In the genomic region with DNA sequence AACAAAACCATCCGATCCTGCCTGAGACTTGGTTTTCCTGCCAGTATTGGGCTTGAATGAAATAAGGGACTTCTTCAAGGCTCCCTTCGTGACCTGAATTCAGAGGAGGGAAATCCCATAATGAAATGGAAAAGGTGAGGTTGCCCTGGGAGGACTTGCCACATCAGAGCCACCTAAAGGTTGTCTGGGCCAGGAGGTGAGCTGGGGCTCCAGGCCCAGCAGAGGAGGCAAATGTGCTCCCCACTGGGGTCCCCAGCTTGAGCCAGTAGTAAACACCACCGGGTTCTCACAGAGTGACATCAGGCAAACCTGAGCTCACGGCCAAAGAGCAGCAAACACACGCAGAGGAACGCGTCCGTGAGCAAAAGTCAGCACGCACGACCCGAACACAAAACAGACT, we compare ENCODE assay signal across 36 cellular contexts. TPM values are rescaled to one million over a fixed set of nuclear protein-coding genes. Genes with fewer than 3 reads are reported as not detected.
DNase-seq lines count a peak whose midpoint lies in the region; ATAC-seq, FAIRE-seq and TF ChIP-seq lines count a peak whose summit lies in the region.
"Had no signal": no experiment of that assay in that cellular context is flagged by ENCODE, and none has a peak within 500 bp of the region (broad histone marks: within the 10 kb centered on the region; RNA-seq: fewer than 3 reads in every experiment).

No MANE protein-coding gene starts in this region.

- H3K9ac ChIP-seq in H1 (replicated peaks in 1 of 4; ENCODE audit: extremely low read depth in 1 of 4, low read depth in 3 of 4, low read length in 3 of 4), result no peak overlapping the region
- H3K9ac ChIP-seq: BLaER1; BLaER1 treated with 17β-estradiol and CSF1 and Interleukin-3, amounts not matched to agents 10 nM and 100 nM had no signal

- ATAC-seq in activated naive CD8-positive, alpha-beta T cell treated with anti-CD3 and anti-CD28 coated beads, Interleukin-2, amount 50 U/mL, for 24 hours, result peak; percentile 84
- ATAC-seq in stimulated activated naive CD8-positive, alpha-beta T cell treated with anti-CD3 and anti-CD28 coated beads, Interleukin-15, Interleukin-2, amounts not matched to agents 100 U/mL and 50 U/mL, for 24 hours, result peak; percentile 80
- no peak for ATAC-seq in stimulated activated naive CD8-positive, alpha-beta T cell treated with anti-CD3 and anti-CD28 coated beads, Interleukin-15, amount 100 ng/mL, for 72 hours
- no peak for ATAC-seq in GM23338
- ATAC-seq: A549; CD8-positive, alpha-beta T cell had no signal

- no peak overlapping the region for H4K91ac ChIP-seq in H1 (replicated peaks; ENCODE audit: insufficient read length, low read length)

- 93% methylated on average over 11 of the region's 11 CpGs; no CpG with 5 or more reads in 1 of the 2 experiments for WGBS in H1 (ENCODE audit: extremely low coverage in 1 of 2, insufficient coverage in 1 of 2, insufficient read length in 1 of 2, insufficient replicate concordance in 2 of 2, low coverage in 1 of 2, low lambda C conversion rate in 2 of 2, missing lambda C conversion rate in 1 of 2), 2 experiments

- no peaks in the 10 kb centered on the region for H3K9me2 ChIP-seq in GM23338 (ENCODE audit: insufficient read depth)

- H4K8ac ChIP-seq in H1 (ENCODE audit: extremely low read depth, insufficient read depth, low read length), result peak overlapping the region; percentile 25; the same call in 1 of the 2 replicates

- TF ChIP-seq CTCF in GM23338 (conservative IDR thresholded peaks at IDR 0.05; ENCODE audit: low read depth in 2 of 2) (no peak), H1 (IDR thresholded peaks at IDR 0.05; ENCODE audit: control extremely low read depth in 1 of 3, insufficient read depth in 1 of 3, low read depth in 1 of 3, low read length in 3 of 3) (no peak)

- POLR2A ChIA-PET in H1 (lab: Charles Lee; ENCODE audit: partially characterized antibody), result no interaction called here

- no peak overlapping the region for H2BK20ac ChIP-seq in H1 (ENCODE audit: low read length)

- H4K5ac ChIP-seq in H1 (ENCODE audit: insufficient read length, low read depth, low read length), result no peak overlapping the region

- DNase-seq in activated naive CD8-positive, alpha-beta T cell treated with anti-CD3 and anti-CD28 coated beads, Interleukin-2, amount 50 U/mL, for 24 hours, result no peak
- no peak for DNase-seq in activated naive CD8-positive, alpha-beta T cell treated with anti-CD3 and anti-CD28 coated beads for 36 hours
- DNase-seq in stimulated activated naive CD8-positive, alpha-beta T cell treated with anti-CD3 and anti-CD28 coated beads, Interleukin-15, Interleukin-2, amounts not matched to agents 100 U/mL and 50 U/mL, for 24 hours, result no peak
- no peak for DNase-seq in stimulated activated naive CD8-positive, alpha-beta T cell treated with anti-CD3 and anti-CD28 coated beads, Interleukin-15, amount 100 ng/mL, for 72 hours
- DNase-seq in GM23338 (ENCODE audit: low spot score), result no peak
- DNase-seq in H1 (ENCODE audit: low read depth in 1 of 2, low spot score in 2 of 2), result no peak
- no peak for DNase-seq in HK-2 (ENCODE audit: unreplicated experiment)
- DNase-seq in stimulated activated naive CD4-positive, alpha-beta T cell treated with Interleukin-2 at 50 U/mL for 16 hours (lab: John Stamatoyannopoulos, UW), result no peak
- DNase-seq: 8988T; ACHN; AML-193; BE2C; C1 segment of cervical spinal cord; Caco-2; Calu3; CD4-positive, alpha-beta memory T cell; CD4-positive, alpha-beta T cell; CD4-positive, CD25-positive, alpha-beta regulatory T cell; CD8-positive, alpha-beta memory T cell; CD8-positive, alpha-beta T cell; COR-L47; DMS 273 treated with DMSO at 0.1 percent for 48 hours; DMS153; DMS53; DMS79; DMS79 treated with DMSO at 0.1 percent for 48 hours; DND-41; EL had no signal

- H3K14ac ChIP-seq in H1 (ENCODE audit: insufficient read length), result no peak overlapping the region

- H3K4me2 ChIP-seq in GM23338 (no peak overlapping the region), H1 (ENCODE audit: insufficient read depth in 1 of 2, low read depth in 2 of 2, low read length in 2 of 2) (no peak overlapping the region)
- H3K4me2 ChIP-seq: A549; BLaER1; BLaER1 treated with 17β-estradiol and CSF1 and Interleukin-3, amounts not matched to agents 10 nM and 100 nM had no signal

- H4K20me1 ChIP-seq in GM23338 (replicated peaks; ENCODE audit: insufficient read depth) (no peaks in the 10 kb centered on the region), H1 (replicated peaks in 1 of 2; ENCODE audit: control insufficient read depth in 1 of 2, insufficient read depth in 2 of 2, low read length in 2 of 2) (no peaks in the 10 kb centered on the region)
- H4K20me1 ChIP-seq: BLaER1; BLaER1 treated with 17β-estradiol and CSF1 and Interleukin-3, amounts not matched to agents 10 nM and 100 nM had no signal

- no peak overlapping the region for H2BK5ac ChIP-seq in H1 (ENCODE audit: low read depth, low read length)

- H2AFZ ChIP-seq in GM23338, result peak overlapping the region; percentile 78; the same call in 1 of the 2 replicates
- H2AFZ ChIP-seq in H1 (ENCODE audit: low read length), result no peak overlapping the region

- no peak for FAIRE-seq in H1 (lab: Jason Lieb, UNC)
- FAIRE-seq: A204.1, A549 had no signal

- no peak overlapping the region for H3K27ac Mint-ChIP-seq in activated naive CD8-positive, alpha-beta T cell treated with anti-CD3 and anti-CD28 coated beads, Interleukin-2, amount 50 U/mL, for 24 hours
- no peak overlapping the region for H3K27ac Mint-ChIP-seq in activated naive CD8-positive, alpha-beta T cell treated with anti-CD3 and anti-CD28 coated beads for 36 hours
- H3K27ac Mint-ChIP-seq in stimulated activated naive CD8-positive, alpha-beta T cell treated with anti-CD3 and anti-CD28 coated beads, Interleukin-15, amount 100 ng/mL, for 72 hours, result peak overlapping the region in 1 of 2 donors; percentile 42
- H3K27ac Mint-ChIP-seq in GM23338, result no peak overlapping the region
- H3K27ac Mint-ChIP-seq: B cell; CD14-positive monocyte; CD4-positive, alpha-beta memory T cell; CD4-positive, alpha-beta T cell; CD4-positive, CD25-positive, alpha-beta regulatory T cell; CD8-positive, alpha-beta memory T cell; CD8-positive, alpha-beta T cell had no signal

- no peak overlapping the region for H2AK5ac ChIP-seq in H1 (ENCODE audit: low read depth, low read length)

- peaks cover 11% of the 10 kb centered on the region for H3K4me1 Mint-ChIP-seq in activated naive CD8-positive, alpha-beta T cell treated with anti-CD3 and anti-CD28 coated beads, Interleukin-2, amount 50 U/mL, for 24 hours
- H3K4me1 Mint-ChIP-seq in activated naive CD8-positive, alpha-beta T cell treated with anti-CD3 and anti-CD28 coated beads for 36 hours, result peaks cover 4% of the 10 kb centered on the region
- H3K4me1 Mint-ChIP-seq in stimulated activated naive CD8-positive, alpha-beta T cell treated with anti-CD3 and anti-CD28 coated beads, Interleukin-15, amount 100 ng/mL, for 72 hours, result peaks cover 9% of the 10 kb centered on the region
- no peaks in the 10 kb centered on the region; the same call in 2 of the 3 replicates for H3K4me1 Mint-ChIP-seq in GM23338
- H3K4me1 Mint-ChIP-seq: B cell; CD4-positive, alpha-beta memory T cell; CD4-positive, CD25-positive, alpha-beta regulatory T cell; CD8-positive, alpha-beta memory T cell had no signal

- H3K36me3 ChIP-seq in GM23338 (ENCODE audit: insufficient read depth) (no peaks in the 10 kb centered on the region), H1 (ENCODE audit: control insufficient read depth in 2 of 4, insufficient read depth in 4 of 4, low read length in 3 of 4) (no peaks in the 10 kb centered on the region; a peak in 1 of 8 replicates)
- H3K36me3 ChIP-seq: BE2C, BLaER1 had no signal

- H3K36me3 Mint-ChIP-seq in activated naive CD8-positive, alpha-beta T cell treated with anti-CD3 and anti-CD28 coated beads, Interleukin-2, amount 50 U/mL, for 24 hours (ENCODE audit: low read depth), result no peaks in the 10 kb centered on the region
- no peaks in the 10 kb centered on the region for H3K36me3 Mint-ChIP-seq in activated naive CD8-positive, alpha-beta T cell treated with anti-CD3 and anti-CD28 coated beads for 36 hours
- H3K36me3 Mint-ChIP-seq in GM23338 (ENCODE audit: low read depth), result no peaks in the 10 kb centered on the region
- H3K36me3 Mint-ChIP-seq: CD14-positive monocyte; CD4-positive, alpha-beta memory T cell; CD4-positive, CD25-positive, alpha-beta regulatory T cell; CD8-positive, alpha-beta T cell had no signal

- no peak for TF ChIP-seq RAD21 in H1 (IDR thresholded peaks at IDR 0.05 in 1 of 2, conservative IDR thresholded peaks at IDR 0.05 in 1 of 2; ENCODE audit: low read depth in 2 of 2, low read length in 2 of 2)

- no peak overlapping the region for H3K56ac ChIP-seq in H1 (replicated peaks; ENCODE audit: insufficient read length, low read depth, low read length)

- no peak overlapping the region for H2BK15ac ChIP-seq in H1 (ENCODE audit: low read length)

- H3K18ac ChIP-seq in H1 (ENCODE audit: extremely low read depth, low read length), result no peak overlapping the region

- H3K9me3 Mint-ChIP-seq in activated naive CD8-positive, alpha-beta T cell treated with anti-CD3 and anti-CD28 coated beads, Interleukin-2, amount 50 U/mL, for 24 hours, result peaks cover 4% of the 10 kb centered on the region
- peaks cover 3% of the 10 kb centered on the region for H3K9me3 Mint-ChIP-seq in activated naive CD8-positive, alpha-beta T cell treated with anti-CD3 and anti-CD28 coated beads for 36 hours
- H3K9me3 Mint-ChIP-seq in stimulated activated naive CD8-positive, alpha-beta T cell treated with anti-CD3 and anti-CD28 coated beads, Interleukin-15, amount 100 ng/mL, for 72 hours, result peaks cover 0 to 6% of the 10 kb centered on the region in 2 donors
- H3K9me3 Mint-ChIP-seq in GM23338, result no peaks in the 10 kb centered on the region; the same call in 2 of the 3 replicates
- H3K9me3 Mint-ChIP-seq: CD4-positive, alpha-beta T cell had no signal

- H3K79me2 ChIP-seq in GM23338 (replicated peaks; ENCODE audit: insufficient read depth) (no peaks in the 10 kb centered on the region), H1 (ENCODE audit: control insufficient read depth in 1 of 2, insufficient read depth in 2 of 2, low read length in 2 of 2) (no peaks in the 10 kb centered on the region)

- H3K4me3 Mint-ChIP-seq in activated naive CD8-positive, alpha-beta T cell treated with anti-CD3 and anti-CD28 coated beads, Interleukin-2, amount 50 U/mL, for 24 hours, result no peak overlapping the region
- no peak overlapping the region for H3K4me3 Mint-ChIP-seq in activated naive CD8-positive, alpha-beta T cell treated with anti-CD3 and anti-CD28 coated beads for 36 hours
- no peak overlapping the region for H3K4me3 Mint-ChIP-seq in stimulated activated naive CD8-positive, alpha-beta T cell treated with anti-CD3 and anti-CD28 coated beads, Interleukin-15, amount 100 ng/mL, for 72 hours
- no peak overlapping the region for H3K4me3 Mint-ChIP-seq in GM23338
- H3K4me3 Mint-ChIP-seq: B cell; CD14-positive monocyte; CD4-positive, alpha-beta memory T cell; CD4-positive, alpha-beta T cell; CD4-positive, CD25-positive, alpha-beta regulatory T cell; CD8-positive, alpha-beta memory T cell; CD8-positive, alpha-beta T cell had no signal

- H3K4me3 ChIP-seq in GM23338 (no peak overlapping the region), H1 (ENCODE audit: extremely low read depth in 1 of 4, insufficient read depth in 2 of 4, low read depth in 3 of 4, low read length in 4 of 4) (no peak overlapping the region)
- H3K4me3 ChIP-seq: A549; BLaER1; BLaER1 treated with 17β-estradiol and CSF1 and Interleukin-3, amounts not matched to agents 10 nM and 100 nM had no signal

- H3K79me1 ChIP-seq in H1 (ENCODE audit: low read depth, low read length), result no peaks in the 10 kb centered on the region

- H3K9me3 ChIP-seq in H1 (ENCODE audit: insufficient read depth in 2 of 2, low read depth in 1 of 2, low read length in 1 of 2), result 0 out of 4 replicates have a peak, but pooled peaks cover 0 to 2% of the 10 kb centered on the region in 2 experiments
- H3K9me3 ChIP-seq: A549, BE2C, Caco-2 had no signal

- no peak overlapping the region for H2BK12ac ChIP-seq in H1 (ENCODE audit: low read depth, low read length)

- no peak for TF ChIP-seq EP300 in H1 (IDR thresholded peaks at IDR 0.05; ENCODE audit: borderline replicate concordance in 1 of 2, low read depth in 2 of 2, low read length in 2 of 2)

- H2BK120ac ChIP-seq in H1 (replicated peaks; ENCODE audit: low read depth, low read length), result no peak overlapping the region

- H3K4me1 ChIP-seq in GM23338 (ENCODE audit: insufficient read depth), result no peaks in the 10 kb centered on the region
- no peaks in the 10 kb centered on the region for H3K4me1 ChIP-seq in H1 (replicated peaks in 1 of 4; ENCODE audit: control insufficient read depth in 3 of 4, insufficient read depth in 4 of 4, low read length in 3 of 4)
- H3K4me1 ChIP-seq: A549, BE2C, BLaER1, Caco-2 had no signal

- H3K27ac ChIP-seq in GM23338 (ENCODE audit: low read depth), result no peak overlapping the region
- H3K27ac ChIP-seq in H1 (ENCODE audit: low read depth, low read length), result no peak overlapping the region
- H3K27ac ChIP-seq: 22Rv1; A549; BLaER1; BLaER1 treated with 17β-estradiol and CSF1 and Interleukin-3, amounts not matched to agents 10 nM and 100 nM; C4-2B had no signal

- no peak overlapping the region for H3K23ac ChIP-seq in H1 (ENCODE audit: insufficient read length)

- H3F3A ChIP-seq in GM23338 (replicated peaks; ENCODE audit: low read depth), result no peaks in the 10 kb centered on the region

- H3K4ac ChIP-seq in H1 (replicated peaks; ENCODE audit: insufficient read length, low read depth, low read length), result no peak overlapping the region

- no peaks in the 10 kb centered on the region for H3K23me2 ChIP-seq in H1 (ENCODE audit: low read depth, low read length)

- H3K27me3 ChIP-seq in GM23338 (ENCODE audit: insufficient read depth) (no peaks in the 10 kb centered on the region), H1 (replicated peaks in 1 of 4; ENCODE audit: control insufficient read depth in 3 of 4, extremely low read depth in 1 of 4, insufficient read depth in 3 of 4, low read length in 3 of 4) (no peaks in the 10 kb centered on the region)
- H3K27me3 ChIP-seq: BLaER1; BLaER1 treated with 17β-estradiol and CSF1 and Interleukin-3, amounts not matched to agents 10 nM and 100 nM had no signal

- peaks cover 10% of the 10 kb centered on the region for H3K27me3 Mint-ChIP-seq in activated naive CD8-positive, alpha-beta T cell treated with anti-CD3 and anti-CD28 coated beads, Interleukin-2, amount 50 U/mL, for 24 hours
- H3K27me3 Mint-ChIP-seq in activated naive CD8-positive, alpha-beta T cell treated with anti-CD3 and anti-CD28 coated beads for 36 hours, result no peaks in the 10 kb centered on the region
- no peaks in the 10 kb centered on the region for H3K27me3 Mint-ChIP-seq in stimulated activated naive CD8-positive, alpha-beta T cell treated with anti-CD3 and anti-CD28 coated beads, Interleukin-15, amount 100 ng/mL, for 72 hours
- H3K27me3 Mint-ChIP-seq in GM23338 (ENCODE audit: insufficient read depth, low read depth, poor library complexity), result peaks cover 4% of the 10 kb centered on the region
- H3K27me3 Mint-ChIP-seq: CD4-positive, alpha-beta T cell had no signal

- CTCF ChIA-PET in H1 (lab: Charles Lee; ENCODE audit: partially characterized antibody), result no interaction called here

- no peak for TF ChIP-seq POLR2A in H1 (IDR thresholded peaks at IDR 0.05; ENCODE audit: control extremely low read depth in 1 of 2, low read depth in 2 of 2, low read length in 2 of 2)

RNA-seq across cellular contexts. Expression of a gene that starts 28.6 kb away (rescaled TPM):
- total RNA-seq in activated naive CD8-positive, alpha-beta T cell treated with anti-CD3 and anti-CD28 coated beads for 36 hours, result 10 to 100 TPM; 44.4 to 44.6 TPM
- 37.2 and 51.6 TPM in 2 replicates for total RNA-seq in GM23338 (2014; rRNA removed; shearing (Covaris generic))
- polyA plus RNA-seq in GM23338 (2016; fragmentation: Nextera tagmentation; extraction: Ambion mirVana), result 9.4 and 9.9 TPM in 2 replicates
- 35.3 and 37.0 TPM in 2 replicates for total RNA-seq in H1 (2021; fragmentation: NEBNext Ultra II Directional; extraction: Animal tissue kit (Norgen Biotek cat#: 25700))
- polyA plus RNA-seq in H1 (2011; rRNA removed), result 16.6 and 25.3 TPM in 2 replicates
- polyA plus RNA-seq in H1 (2011; cell fraction: cytosol; rRNA removed), result 20.0 TPM
- 27.3 TPM for polyA plus RNA-seq in H1 (2011; cell fraction: nucleus; rRNA removed)
- polyA plus RNA-seq in H1 (2012, experiment 1 of 2), result 21.7 to 30.5 TPM (median 28.9 TPM) in 4 replicates
- 25.8 TPM for polyA plus RNA-seq in H1 (2012, experiment 2 of 2)
- polyA plus RNA-seq in H1 (2013, experiment 1 of 2), result 17.4 TPM
- polyA plus RNA-seq in H1 (2013, experiment 2 of 2), result 16.8 TPM
- polyA minus RNA-seq in H1 (2011; rRNA and poly(A)+ RNA removed), result 12.5 and 14.4 TPM in 2 replicates
- polyA minus RNA-seq in H1 (2011; cell fraction: cytosol; rRNA and poly(A)+ RNA removed), result 18.3 TPM
- 19.1 TPM for polyA minus RNA-seq in H1 (2011; cell fraction: nucleus; rRNA and poly(A)+ RNA removed)

Comparison
In these comparisons a context has a peak if more than half of its experiments do, and no peak if none do; other contexts are left out.
1. ATAC-seq: peak in activated naive CD8-positive, alpha-beta T cell treated with anti-CD3 and anti-CD28 coated beads, Interleukin-2, amount 50 U/mL, for 24 hours (single experiment) and stimulated activated naive CD8-positive, alpha-beta T cell treated with anti-CD3 and anti-CD28 coated beads, Interleukin-15, Interleukin-2, amounts not matched to agents 100 U/mL and 50 U/mL, for 24 hours (single experiment); none in stimulated activated naive CD8-positive, alpha-beta T cell treated with anti-CD3 and anti-CD28 coated beads, Interleukin-15, amount 100 ng/mL, for 72 hours (single experiment) and GM23338 (single experiment).